In genomic region chr16:70738083-70738977, GRCh38 we compare ENCODE assay signal across 8 cellular contexts. TPM values are rescaled to one million over a fixed set of nuclear protein-coding genes. Genes with fewer than 3 reads are reported as not detected.
DNase-seq lines count a peak whose midpoint lies in the region; ATAC-seq and TF ChIP-seq lines count a peak whose summit lies in the region.

No MANE protein-coding gene starts in this region.

- no peaks in the 10 kb centered on the region for H3K36me3 ChIP-seq in ovary

- WGBS in ovary, 3 donors, result 64 to 67% (median 67%) methylated on average over 22 of the region's 22 CpGs

- TF ChIP-seq CTCF in ovary (IDR thresholded peaks at IDR 0.05), result peak in 2 of 3 donors; percentile 47 to 56

- no peak for TF ChIP-seq POLR2A in ovary (IDR thresholded peaks at IDR 0.05)

- H3K27ac ChIP-seq in ovary, result peak overlapping the region; percentile 45 to 87

- peaks cover 4% of the 10 kb centered on the region for H3K4me1 ChIP-seq in ovary (ENCODE audit: insufficient read depth)

- intact Hi-C loops in ovary (cut with DNase I), result loop anchor here in 1 of 4 donors (2.0 kb wide), 1 partner anchor 52 kb away; the partner anchor contains the start of gene MTSS2

- no peak for ATAC-seq in HG03095 (IDR thresholded peaks at IDR 0.05; ENCODE audit: unreplicated experiment)

- TF ChIP-seq EP300 in ovary (IDR thresholded peaks at IDR 0.05), result no peak

- DNase-seq in NCI-H524 (lab: John Stamatoyannopoulos, UW), result peak; percentile 6 to 72
- DNase-seq in NCI-H524 treated with DMSO at 0.1 percent for 48 hours (lab: John Stamatoyannopoulos, UW), result no peak
- peak; percentile 87 for DNase-seq in LHCN-M2 (ENCODE audit: low read depth)
- DNase-seq in activated CD8-positive, alpha-beta memory T cell treated with anti-CD3 and anti-CD28 coated beads, Interleukin-2, amount 50 U/mL, for 4 hours, result peak; percentile 25
- DNase-seq in fibroblast of the conjunctiva (ENCODE audit: low read depth), result peak; percentile 84
- peak in 3 of 5 donors; percentile 50 to 64 (median 61) for DNase-seq in ovary
- no peak for DNase-seq in NCI-H345 treated with DMSO at 0.1 percent for 48 hours (lab: John Stamatoyannopoulos, UW; ENCODE audit: unreplicated experiment)

- no peaks in the 10 kb centered on the region for H3K9me3 ChIP-seq in ovary

- H3K4me3 ChIP-seq in ovary, result no peak overlapping the region

- H3K27me3 ChIP-seq in ovary, result no peaks in the 10 kb centered on the region

RNA-seq across cellular contexts. Expression of gene MTSS2, which starts 52.5 kb away (rescaled TPM):
- total RNA-seq in LHCN-M2 (2014; rRNA removed) (84.4 and 129 TPM in 2 replicates), ovary (10 to 100 TPM; 19.6 to 93.5 (median 40.2) TPM)
- 254 TPM for polyA plus RNA-seq in LHCN-M2 (2012)
- 10 to 100 TPM in 1 of 2 donors, 1 to 10 TPM in 1; 8.4 to 52.5 TPM for polyA plus RNA-seq in ovary

Comparison
In these comparisons a context has a peak if more than half of its experiments do, and no peak if none do; other contexts are left out.
1. DNase-seq: peak in NCI-H524 (2 of 2), LHCN-M2 (single experiment), activated CD8-positive, alpha-beta memory T cell treated with anti-CD3 and anti-CD28 coated beads, Interleukin-2, amount 50 U/mL, for 4 hours (single experiment), fibroblast of the conjunctiva (single experiment) and ovary (3 of 5); none in NCI-H524 treated with DMSO at 0.1 percent for 48 hours (single experiment) and NCI-H345 treated with DMSO at 0.1 percent for 48 hours (single experiment).